8 cellular contexts compared by ENCODE assay signal in genomic region chr12:76032043-76032981, GRCh38. TPM values are rescaled to one million over a fixed set of nuclear protein-coding genes. Genes with fewer than 3 reads are reported as not detected.
DNase-seq lines count a peak whose midpoint lies in the region; ATAC-seq and TF ChIP-seq lines count a peak whose summit lies in the region.

No MANE protein-coding gene starts in this region.

- DNase-seq in Ammon's horn (ENCODE audit: low spot score) = peak; percentile 53
- peak; percentile 60 for DNase-seq in SK-MEL-5 (ENCODE audit: low read depth, low spot score)
- peak; percentile 65 for DNase-seq in mammary epithelial cell
- DNase-seq in iPS-NIHi7 (ENCODE audit: extremely low spot score) = peak; percentile 49
- DNase-seq in effector CD8-positive, alpha-beta T cell (lab: John Stamatoyannopoulos, UW) = no peak

- no peaks in the 10 kb centered on the region for H3K9me3 ChIP-seq in mammary epithelial cell (replicated peaks; ENCODE audit: insufficient read depth, low read length)

- H3K9ac ChIP-seq in mammary epithelial cell (ENCODE audit: insufficient read depth, low read length) = peak overlapping the region; percentile 98

- 2% methylated on average over 37 of the region's 58 CpGs for WGBS in mammary epithelial cell (ENCODE audit: low coverage, missing lambda C conversion rate)

- intact Hi-C loops in mammary epithelial cell (cut with micrococcal nuclease) = loop anchor here (5.0 to 10.0 kb wide), 3 partner anchors 552 to 700 kb away; partner anchors contain the start of genes CAPS2, GLIPR1L1 and GLIPR1L2

- H3K4me2 ChIP-seq in mammary epithelial cell (ENCODE audit: insufficient read depth, low read depth, low read length) = peak overlapping the region; percentile 91

- ATAC-seq in GM19025 (IDR thresholded peaks at IDR 0.05; ENCODE audit: low read depth, unreplicated experiment) = peak; percentile 20
- peak; percentile 22 for ATAC-seq in HG03159 (IDR thresholded peaks at IDR 0.05; ENCODE audit: unreplicated experiment)

- in situ Hi-C loops in SK-MEL-5 (cut with HindIII; ENCODE audit: low pct_unique_long_range_greater_than_20kb, low sequenced_read_pairs) (no loop called here), mammary epithelial cell (cut with MboI; ENCODE audit: low sequenced_read_pairs in 2 of 2) (loop anchor here in 1 of 2 donors (10.0 kb wide), 2 partner anchors 398 to 498 kb away; no protein-coding TSS in a partner anchor)

- H3K79me2 ChIP-seq in mammary epithelial cell (ENCODE audit: insufficient read depth, low read length) = peaks cover 74% of the 10 kb centered on the region

- H3K36me3 ChIP-seq in mammary epithelial cell (ENCODE audit: insufficient read depth, low read length) = peaks cover 15% of the 10 kb centered on the region

- no peaks in the 10 kb centered on the region for H3K27me3 ChIP-seq in mammary epithelial cell (ENCODE audit: insufficient read depth, low read length)

- H3K4me3 ChIP-seq in mammary epithelial cell (replicated peaks in 1 of 3; ENCODE audit: insufficient read depth in 1 of 3, low read depth in 2 of 3, low read length in 3 of 3) = peak overlapping the region; percentile 74 to 96 (median 74)
- peak overlapping the region; percentile 49 to 83 (median 70) for H3K4me3 ChIP-seq in skin epidermis

- H3K4me1 ChIP-seq in mammary epithelial cell (ENCODE audit: insufficient read depth, low read length) = peaks cover 5% of the 10 kb centered on the region

- CTCF ChIA-PET in mammary epithelial cell (lab: Charles Lee; ENCODE audit: low non-redundant PET) = interaction anchor here (0.6 to 0.7 kb wide), 2 partner anchors 409 to 504 kb away, joined by 3 to 5 read pairs; no protein-coding TSS in a partner anchor

- dilution Hi-C loops in mammary epithelial cell (cut with HindIII; ENCODE audit: low sequenced_read_pairs) = no loop called here

- H4K20me1 ChIP-seq in mammary epithelial cell (ENCODE audit: insufficient read depth, low read length) = peaks cover 6% of the 10 kb centered on the region

- no TSS peak for BruUV-seq in mammary epithelial cell (replicated peaks; lab: Mats Ljungman, UMichigan)

- H2AFZ ChIP-seq in mammary epithelial cell (ENCODE audit: low read depth, low read length) = peak overlapping the region; percentile 54

- no peak for TF ChIP-seq CTCF in mammary epithelial cell (conservative IDR thresholded peaks at IDR 0.05 in 1 of 2, IDR thresholded peaks at IDR 0.05 in 1 of 2; ENCODE audit: extremely low read depth in 1 of 2, insufficient read depth in 1 of 2, low read depth in 1 of 2, low read length in 2 of 2)

- H3K27ac ChIP-seq in mammary epithelial cell (ENCODE audit: insufficient read depth, low read depth, low read length) (peak overlapping the region; percentile 93), skin epidermis (peak overlapping the region; percentile 71 to 98 (median 94))

RNA-seq across cellular contexts. Expression of gene PHLDA1, which starts 0.7 kb away (rescaled TPM):
- total RNA-seq in SK-MEL-5 (2014; rRNA removed; shearing (Covaris generic)) = 108 and 115 TPM in 2 replicates
- 132 and 167 TPM in 2 replicates for polyA plus RNA-seq in SK-MEL-5 (2015; cell fraction: cytosol; rRNA removed)
- polyA plus RNA-seq in SK-MEL-5 (2015; cell fraction: nucleus; rRNA removed) = 128 and 165 TPM in 2 replicates
- 100 to 1,000 TPM; 161 to 545 TPM for total RNA-seq in mammary epithelial cell
- polyA plus RNA-seq in mammary epithelial cell = 120 TPM
- 135 TPM for polyA minus RNA-seq in mammary epithelial cell

RNA-seq across cellular contexts. Expression of gene NAP1L1, which starts 52.2 kb away (rescaled TPM):
- 255 and 261 TPM in 2 replicates for total RNA-seq in SK-MEL-5 (2014; rRNA removed; shearing (Covaris generic))
- 452 and 492 TPM in 2 replicates for polyA plus RNA-seq in SK-MEL-5 (2015; cell fraction: cytosol; rRNA removed)
- polyA plus RNA-seq in SK-MEL-5 (2015; cell fraction: nucleus; rRNA removed) = 493 and 593 TPM in 2 replicates
- total RNA-seq in mammary epithelial cell = 100 to 1,000 TPM; 167 to 381 TPM
- 233 TPM for polyA plus RNA-seq in mammary epithelial cell
- polyA minus RNA-seq in mammary epithelial cell = 123 TPM
